ENCODE assay signal across 8 cellular contexts in genomic region chr12:57591567-57592325, GRCh38. TPM values are rescaled to one million over a fixed set of nuclear protein-coding genes. Genes with fewer than 3 reads are reported as not detected.
DNase-seq lines count a peak whose midpoint lies in the region; ATAC-seq and TF ChIP-seq lines count a peak whose summit lies in the region.

No MANE protein-coding gene starts in this region.

- H3K4me3 Mint-ChIP-seq in activated naive CD4-positive, alpha-beta T cell treated with anti-CD3 and anti-CD28 coated beads, Interleukin-2, amount 50 U/mL, for 24 hours = peak overlapping the region; percentile 88
- peak overlapping the region; percentile 89 for H3K4me3 Mint-ChIP-seq in MCF 10A (ENCODE audit: unreplicated experiment)
- peak overlapping the region; percentile 86 to 88 for H3K4me3 Mint-ChIP-seq in stimulated activated naive CD8-positive, alpha-beta T cell treated with anti-CD3 and anti-CD28 coated beads, Interleukin-15, amount 100 ng/mL, for 72 hours

- H3K4me3 ChIP-seq in LNCaP clone FGC (ENCODE audit: low read depth, low read length) (peak overlapping the region; percentile 97), kidney epithelial cell (ENCODE audit: low read depth, low read length) (peak overlapping the region; percentile 96)

- H3K27me3 Mint-ChIP-seq in activated naive CD4-positive, alpha-beta T cell treated with anti-CD3 and anti-CD28 coated beads, Interleukin-2, amount 50 U/mL, for 24 hours = no peaks in the 10 kb centered on the region
- no peaks in the 10 kb centered on the region for H3K27me3 Mint-ChIP-seq in MCF 10A (ENCODE audit: insufficient read depth, unreplicated experiment)
- no peaks in the 10 kb centered on the region for H3K27me3 Mint-ChIP-seq in stimulated activated naive CD8-positive, alpha-beta T cell treated with anti-CD3 and anti-CD28 coated beads, Interleukin-15, amount 100 ng/mL, for 72 hours

- DNase-seq in activated naive CD4-positive, alpha-beta T cell treated with anti-CD3 and anti-CD28 coated beads, Interleukin-2, amount 50 U/mL, for 16 hours = no peak
- no peak for DNase-seq in LNCaP clone FGC (ENCODE audit: low read depth)
- DNase-seq in MCF 10A (ENCODE audit: unreplicated experiment) = peak; percentile 33
- no peak for DNase-seq in kidney epithelial cell (ENCODE audit: low read depth)
- no peak for DNase-seq in stimulated activated naive CD8-positive, alpha-beta T cell treated with anti-CD3 and anti-CD28 coated beads, Interleukin-15, amount 100 ng/mL, for 72 hours
- no peak for DNase-seq in DMS114 treated with DMSO at 0.1 percent for 48 hours (lab: John Stamatoyannopoulos, UW; ENCODE audit: unreplicated experiment)

- BruUV-seq in MCF 10A (replicated peaks; lab: Mats Ljungman, UMichigan) = TSS peak; percentile 43

- peaks cover 2% of the 10 kb centered on the region for H3K36me3 Mint-ChIP-seq in activated naive CD4-positive, alpha-beta T cell treated with anti-CD3 and anti-CD28 coated beads, Interleukin-2, amount 50 U/mL, for 24 hours
- peaks cover 19% of the 10 kb centered on the region for H3K36me3 Mint-ChIP-seq in MCF 10A (ENCODE audit: insufficient read depth, unreplicated experiment)

- POLR2A ChIA-PET in MCF 10A (lab: Yijun Ruan, JAX) = interaction anchor here (0.6 to 3.2 kb wide), 22 partner anchors 9 to 297 kb away, joined by 3 to 22 read pairs (median 5); partner anchors contain the start of genes DCTN2, DDIT3, MBD6 and OS9

- H3K9me3 Mint-ChIP-seq in activated naive CD4-positive, alpha-beta T cell treated with anti-CD3 and anti-CD28 coated beads, Interleukin-2, amount 50 U/mL, for 24 hours = no peaks in the 10 kb centered on the region
- no peaks in the 10 kb centered on the region for H3K9me3 Mint-ChIP-seq in MCF 10A (ENCODE audit: unreplicated experiment)
- H3K9me3 Mint-ChIP-seq in stimulated activated naive CD8-positive, alpha-beta T cell treated with anti-CD3 and anti-CD28 coated beads, Interleukin-15, amount 100 ng/mL, for 72 hours = no peaks in the 10 kb centered on the region

- CTCF ChIA-PET in MCF 10A (lab: Yijun Ruan, JAX) = interaction anchor here (0.6 to 3.7 kb wide), 10 partner anchors 8 to 128 kb away, joined by 3 to 30 read pairs (median 4); partner anchors contain the start of gene B4GALNT1

- H3K4me1 Mint-ChIP-seq in activated naive CD4-positive, alpha-beta T cell treated with anti-CD3 and anti-CD28 coated beads, Interleukin-2, amount 50 U/mL, for 24 hours = peaks cover 25% of the 10 kb centered on the region
- H3K4me1 Mint-ChIP-seq in MCF 10A (ENCODE audit: insufficient read depth, unreplicated experiment) = peaks cover 16% of the 10 kb centered on the region
- peaks cover 24% of the 10 kb centered on the region for H3K4me1 Mint-ChIP-seq in stimulated activated naive CD8-positive, alpha-beta T cell treated with anti-CD3 and anti-CD28 coated beads, Interleukin-15, amount 100 ng/mL, for 72 hours

- intact Hi-C loops in MCF 10A (cut with micrococcal nuclease) = no loop called here

- ATAC-seq in stimulated activated naive CD8-positive, alpha-beta T cell treated with anti-CD3 and anti-CD28 coated beads, Interleukin-15, amount 100 ng/mL, for 72 hours = peak; percentile 23
- ATAC-seq in GM18502 (IDR thresholded peaks at IDR 0.05; ENCODE audit: poor library complexity, unreplicated experiment) = no peak

- TF ChIP-seq CTCF in LNCaP clone FGC (IDR thresholded peaks at IDR 0.05; ENCODE audit: control insufficient read depth, extremely low read depth, insufficient read depth) = no peak
- TF ChIP-seq CTCF in MCF 10A (IDR thresholded peaks at IDR 0.05; ENCODE audit: unreplicated experiment) = no peak
- no peak for TF ChIP-seq CTCF in kidney epithelial cell (IDR thresholded peaks at IDR 0.05; ENCODE audit: insufficient read depth, low read length, poor library complexity, severe bottlenecking)

- peak overlapping the region; percentile 93 for H3K27ac Mint-ChIP-seq in activated naive CD4-positive, alpha-beta T cell treated with anti-CD3 and anti-CD28 coated beads, Interleukin-2, amount 50 U/mL, for 24 hours
- peak overlapping the region; percentile 86 for H3K27ac Mint-ChIP-seq in MCF 10A (ENCODE audit: low read depth, unreplicated experiment)
- H3K27ac Mint-ChIP-seq in stimulated activated naive CD8-positive, alpha-beta T cell treated with anti-CD3 and anti-CD28 coated beads, Interleukin-15, amount 100 ng/mL, for 72 hours = peak overlapping the region; percentile 16 to 97

- H3K27me3 ChIP-seq in kidney epithelial cell (ENCODE audit: control insufficient read depth, insufficient read depth, low read length) = no peaks in the 10 kb centered on the region

- peaks cover under 1% of the 10 kb centered on the region for H3K36me3 ChIP-seq in kidney epithelial cell (ENCODE audit: control insufficient read depth, insufficient read depth, low read length)

RNA-seq across cellular contexts. Expression of gene PIP4K2C, which starts 0.8 kb away (rescaled TPM):
- total RNA-seq in MCF 10A (2022) = 32.0 and 38.0 TPM in 2 replicates
- 96.0 and 105 TPM in 2 replicates for total RNA-seq in kidney epithelial cell

RNA-seq across cellular contexts. Expression of gene DTX3, which starts 12.9 kb away (rescaled TPM):
- 1.7 and 2.0 TPM in 2 replicates for total RNA-seq in MCF 10A (2022)
- total RNA-seq in kidney epithelial cell = 27.3 and 34.1 TPM in 2 replicates

RNA-seq across cellular contexts. Expression of gene ARHGEF25, which starts 19.5 kb away (rescaled TPM):
- total RNA-seq in MCF 10A (2022) (0.37 and 0.83 TPM in 2 replicates), kidney epithelial cell (2.3 and 2.4 TPM in 2 replicates)

RNA-seq across cellular contexts. Expression of gene B4GALNT1, which starts 41.3 kb away (rescaled TPM):
- total RNA-seq in MCF 10A (2022) (0.29 and 0.40 TPM in 2 replicates), kidney epithelial cell (0.48 and 2.2 TPM in 2 replicates)

RNA-seq across cellular contexts. Expression of gene KIF5A, which starts 41.9 kb away (rescaled TPM):
- 0.56 TPM in 2 replicates for total RNA-seq in MCF 10A (2022)
- total RNA-seq in kidney epithelial cell = 1.2 and 1.9 TPM in 2 replicates
